9 cellular contexts compared by ENCODE assay signal in genomic region chr16:24045641-24046040, GRCh38.
DNase-seq lines count a peak whose midpoint lies in the region; TF ChIP-seq lines count a peak whose summit lies in the region.
"Had no signal": no experiment of that assay in that cellular context is flagged by ENCODE, and none has a peak within 500 bp of the region (broad histone marks: within the 10 kb centered on the region; RNA-seq: fewer than 3 reads in every experiment).

No MANE protein-coding gene starts in this region.

- H3K4me1 Mint-ChIP-seq in osteocyte (ENCODE audit: unreplicated experiment) = no peaks in the 10 kb centered on the region
- H3K4me1 Mint-ChIP-seq in CD14-positive monocyte = no peaks in the 10 kb centered on the region

- intact Hi-C loops in CD14-positive monocyte (cut with micrococcal nuclease) = no loop called here

- H3K9me3 Mint-ChIP-seq in osteocyte (ENCODE audit: unreplicated experiment) (no peaks in the 10 kb centered on the region), CD14-positive monocyte (peaks cover 0 to 1% (median 0%) of the 10 kb centered on the region in 7 donors)
- H3K9me3 Mint-ChIP-seq: IgD-negative memory B cell had no signal

- no peak overlapping the region for H3K4me3 Mint-ChIP-seq in osteocyte (ENCODE audit: unreplicated experiment)
- H3K4me3 Mint-ChIP-seq in CD14-positive monocyte = no peak overlapping the region
- H3K4me3 Mint-ChIP-seq: IgD-negative memory B cell had no signal

- TF ChIP-seq CTCF in osteocyte (IDR thresholded peaks at IDR 0.05) (peak; percentile 23), CD14-positive monocyte (IDR thresholded peaks at IDR 0.05) (no peak)

- peaks cover 2% of the 10 kb centered on the region for H3K27me3 Mint-ChIP-seq in osteocyte (ENCODE audit: unreplicated experiment)
- peaks cover 0 to 5% (median 3%) of the 10 kb centered on the region in 3 donors for H3K27me3 Mint-ChIP-seq in CD14-positive monocyte (ENCODE audit: low read depth in 3 of 3)
- H3K27me3 Mint-ChIP-seq: IgD-negative memory B cell had no signal

- H3K27ac Mint-ChIP-seq in osteocyte (ENCODE audit: unreplicated experiment) (no peak overlapping the region), CD14-positive monocyte (no peak overlapping the region)

- H3K36me3 Mint-ChIP-seq in osteocyte (ENCODE audit: unreplicated experiment) = no peaks in the 10 kb centered on the region
- peaks cover 70 to 85% of the 10 kb centered on the region in 2 donors for H3K36me3 Mint-ChIP-seq in CD14-positive monocyte
- H3K36me3 Mint-ChIP-seq: IgD-negative memory B cell had no signal

- DNase-seq in NCI-H1417 (lab: John Stamatoyannopoulos, UW) = peak; percentile 0 to 16 (median 9)
- DNase-seq in NCI-H1417 treated with DMSO at 0.1 percent for 48 hours (lab: John Stamatoyannopoulos, UW) = no peak
- peak; percentile 7 for DNase-seq in NCI-H2171 (lab: John Stamatoyannopoulos, UW)
- peak; percentile 13 for DNase-seq in cerebellar cortex (ENCODE audit: low spot score)
- DNase-seq in osteocyte (ENCODE audit: extremely low spot score, unreplicated experiment) = no peak
- no peak for DNase-seq in CD14-positive monocyte (ENCODE audit: low spot score)
- DNase-seq in NCI-H187 treated with DMSO at 0.1 percent for 48 hours (lab: John Stamatoyannopoulos, UW) = no peak
- DNase-seq in occipital lobe (lab: John Stamatoyannopoulos, UW) = no peak

Comparison
In these comparisons a context has a peak if more than half of its experiments do, and no peak if none do; other contexts are left out.
1. DNase-seq: peak in NCI-H1417 (3 of 3), NCI-H2171 (single experiment) and cerebellar cortex (single experiment); none in NCI-H1417 treated with DMSO at 0.1 percent for 48 hours (single experiment), osteocyte (single experiment), CD14-positive monocyte (single experiment), NCI-H187 treated with DMSO at 0.1 percent for 48 hours (single experiment) and occipital lobe (single experiment).